Comparison of ENCODE assay signal across 17 cellular contexts in the genomic region with DNA sequence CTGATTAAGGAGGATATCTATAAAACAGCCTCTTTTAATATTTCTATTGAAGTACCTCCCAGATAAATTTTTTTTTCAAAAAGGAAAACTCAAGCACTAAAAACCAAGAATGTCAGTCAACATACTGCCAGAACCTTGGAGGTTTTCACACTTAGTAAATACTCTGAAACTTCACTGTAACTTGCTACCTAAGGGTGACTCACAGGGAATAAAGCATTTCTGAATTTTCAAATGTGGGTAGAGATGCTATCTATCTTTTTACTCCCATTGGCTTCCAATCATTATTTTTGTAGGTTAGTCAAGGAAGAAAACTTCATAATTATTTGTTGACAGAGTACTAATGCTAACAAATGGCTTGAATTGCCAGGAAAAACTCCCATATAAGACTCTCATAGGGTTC.
"Had no signal": no experiment of that assay in that cellular context is flagged by ENCODE, and none has a peak within 500 bp of the region (broad histone marks: within the 10 kb centered on the region; RNA-seq: fewer than 3 reads in every experiment).

No MANE protein-coding gene starts in this region.

- H3K4me1 ChIP-seq: colonic mucosa, esophagus squamous epithelium, neural progenitor cell, psoas muscle, upper lobe of right lung had no signal

- ATAC-seq: psoas muscle; sciatic nerve; stimulated activated effector memory CD8-positive, alpha-beta T cell treated with anti-CD3 and anti-CD28 coated beads, Interleukin-12 subunit alpha, Interleukin-12 subunit beta, amount 100 ng/mL, for 72 hours; upper lobe of right lung had no signal

- H3K9me3 ChIP-seq: colonic mucosa, esophagus squamous epithelium, psoas muscle, thoracic aorta, upper lobe of right lung had no signal

- DNase-seq: activated CD4-positive, alpha-beta T cell treated with anti-CD3 and anti-CD28 coated beads, Interleukin-2, amount 10 ng/mL, durations not matched to agents 7 days and 5 days; activated CD8-positive, alpha-beta memory T cell treated with anti-CD3 and anti-CD28 coated beads, Interleukin-2, amount 50 U/mL, for 48 hours; activated naive CD4-positive, alpha-beta T cell; activated naive CD8-positive, alpha-beta T cell treated with anti-CD3 and anti-CD28 coated beads, Interleukin-2, amount 10 ng/mL, durations not matched to agents 7 days and 5 days; anterior cingulate cortex; colonic mucosa; effector CD4-positive, alpha-beta T cell; esophagus squamous epithelium; foreskin melanocyte; midbrain; psoas muscle; SW 1271; upper lobe of right lung had no signal

- H3K27ac ChIP-seq: colonic mucosa, esophagus squamous epithelium, neural progenitor cell, psoas muscle, thoracic aorta, upper lobe of right lung had no signal

- H3K9ac ChIP-seq: neural progenitor cell had no signal

- H3K4me2 ChIP-seq: neural progenitor cell had no signal

- H3K36me3 ChIP-seq: colonic mucosa, esophagus squamous epithelium, neural progenitor cell, thoracic aorta, upper lobe of right lung had no signal

- H3K4me3 ChIP-seq: colonic mucosa, esophagus squamous epithelium, neural progenitor cell, psoas muscle, thoracic aorta, upper lobe of right lung had no signal

- H2AFZ ChIP-seq: neural progenitor cell had no signal

- H3K27me3 ChIP-seq: colonic mucosa, esophagus squamous epithelium, neural progenitor cell, upper lobe of right lung had no signal
